ENCODE assay signal across 9 cellular contexts in genomic region chr16:53775821-53776431, GRCh38.
A peak's percentile ranks its signal among the peaks of the same experiment; 100 is the strongest.
DNase-seq lines count a peak whose midpoint lies in the region; ATAC-seq and TF ChIP-seq lines count a peak whose summit lies in the region.
"Had no signal": no experiment of that assay in that cellular context is flagged by ENCODE, and none has a peak within 500 bp of the region (broad histone marks: within the 10 kb centered on the region; RNA-seq: fewer than 3 reads in every experiment).

No MANE protein-coding gene starts in this region.

- no peaks in the 10 kb centered on the region for H3K9me3 Mint-ChIP-seq in activated naive CD4-positive, alpha-beta T cell treated with anti-CD3 and anti-CD28 coated beads for 36 hours
- H3K9me3 Mint-ChIP-seq: activated naive CD8-positive, alpha-beta T cell treated with anti-CD3 and anti-CD28 coated beads, Interleukin-2, amount 10 ng/mL, durations not matched to agents 7 days and 5 days had no signal

- intact Hi-C loops in left ventricle myocardium inferior (cut with micrococcal nuclease), result loop anchor here (10.0 kb wide), 1 partner anchor 1369 kb away; no protein-coding TSS in a partner anchor
- intact Hi-C loops in tibial artery (cut with DNase I; ENCODE audit: low total_unique reads), result loop anchor here (10.0 kb wide), 1 partner anchor 109 kb away; no protein-coding TSS in a partner anchor
- intact Hi-C loops in spleen (cut with DNase I; ENCODE audit: low total_unique reads), result no loop called here
- intact Hi-C loops in activated naive CD4-positive, alpha-beta T cell treated with anti-CD3 and anti-CD28 coated beads for 36 hours (cut with micrococcal nuclease), result no loop called here

- TF ChIP-seq CTCF in HFF-Myc (IDR thresholded peaks at IDR 0.05; ENCODE audit: low read depth, low read length, missing control alignments), result no peak
- TF ChIP-seq CTCF in left ventricle myocardium inferior (IDR thresholded peaks at IDR 0.05; ENCODE audit: borderline replicate concordance), result no peak
- TF ChIP-seq CTCF in tibial artery (IDR thresholded peaks at IDR 0.05), result no peak
- no peak for TF ChIP-seq CTCF in spleen (IDR thresholded peaks at IDR 0.05 in 8 of 11, conservative IDR thresholded peaks at IDR 0.05 in 3 of 11)

- WGBS in spleen, 5 donors, result 68 to 79% (median 72%) methylated on average over 7 of the region's 7 CpGs

- CTCF ChIA-PET in activated naive CD4-positive, alpha-beta T cell treated with anti-CD3 and anti-CD28 coated beads for 36 hours (lab: Charles Lee), result interaction anchor here (0.6 to 1.4 kb wide), 4 partner anchors 10 to 69 kb away, joined by 3 to 5 read pairs (median 3); no protein-coding TSS in a partner anchor

- no peak for TF ChIP-seq POLR2A in spleen (IDR thresholded peaks at IDR 0.05)

- H3K4me3 ChIP-seq in HFF-Myc (replicated peaks; ENCODE audit: low read depth, low read length) (no peak overlapping the region), left ventricle myocardium inferior (no peak overlapping the region), tibial artery (no peak overlapping the region), spleen (no peak overlapping the region), H7 (ENCODE audit: insufficient read depth, low read depth, low read length) (no peak overlapping the region)

- H3K27me3 ChIP-seq in left ventricle myocardium inferior (ENCODE audit: low read depth) (no peaks in the 10 kb centered on the region), tibial artery (no peaks in the 10 kb centered on the region), spleen (replicated peaks in 1 of 7) (no peaks in the 10 kb centered on the region), H7 (ENCODE audit: control insufficient read depth, insufficient read depth, low read length) (no peaks in the 10 kb centered on the region)

- DNase-seq in HFF-Myc (ENCODE audit: extremely low read depth, low read depth), result peak; percentile 61
- peak; percentile 76 for DNase-seq in SKM-1 (lab: John Stamatoyannopoulos, UW; ENCODE audit: unreplicated experiment)
- peak; percentile 21 for DNase-seq in left ventricle myocardium inferior
- peak; percentile 38 to 65 for DNase-seq in tibial artery
- no peak for DNase-seq in spleen
- no peak for DNase-seq in H7
- no peak for DNase-seq in activated naive CD4-positive, alpha-beta T cell treated with anti-CD3 and anti-CD28 coated beads for 36 hours
- DNase-seq: activated naive CD8-positive, alpha-beta T cell treated with anti-CD3 and anti-CD28 coated beads, Interleukin-2, amount 10 ng/mL, durations not matched to agents 7 days and 5 days had no signal

- H3K4me3 Mint-ChIP-seq in activated naive CD4-positive, alpha-beta T cell treated with anti-CD3 and anti-CD28 coated beads for 36 hours, result no peak overlapping the region
- H3K4me3 Mint-ChIP-seq: activated naive CD8-positive, alpha-beta T cell treated with anti-CD3 and anti-CD28 coated beads, Interleukin-2, amount 10 ng/mL, durations not matched to agents 7 days and 5 days had no signal

- peaks cover 26% of the 10 kb centered on the region for H3K4me1 Mint-ChIP-seq in activated naive CD4-positive, alpha-beta T cell treated with anti-CD3 and anti-CD28 coated beads for 36 hours (ENCODE audit: low read depth)

- no peaks in the 10 kb centered on the region for H3K36me3 Mint-ChIP-seq in activated naive CD4-positive, alpha-beta T cell treated with anti-CD3 and anti-CD28 coated beads for 36 hours (ENCODE audit: low read depth)

- H3K4me1 ChIP-seq in left ventricle myocardium inferior (peaks cover 75% of the 10 kb centered on the region), tibial artery (peaks cover 0 to 82% (median 45%) of the 10 kb centered on the region in 4 donors), spleen (peaks cover 4 to 75% (median 50%) of the 10 kb centered on the region in 6 donors)

- no peaks in the 10 kb centered on the region for H3K36me3 ChIP-seq in left ventricle myocardium inferior
- no peaks in the 10 kb centered on the region for H3K36me3 ChIP-seq in tibial artery
- H3K36me3 ChIP-seq in spleen, result no peaks in the 10 kb centered on the region
- no peaks in the 10 kb centered on the region for H3K36me3 ChIP-seq in H7 (replicated peaks; ENCODE audit: control insufficient read depth, insufficient read depth, low read length)

- H3K27me3 Mint-ChIP-seq in activated naive CD4-positive, alpha-beta T cell treated with anti-CD3 and anti-CD28 coated beads for 36 hours (ENCODE audit: low read depth), result no peaks in the 10 kb centered on the region
- H3K27me3 Mint-ChIP-seq: activated naive CD8-positive, alpha-beta T cell treated with anti-CD3 and anti-CD28 coated beads, Interleukin-2, amount 10 ng/mL, durations not matched to agents 7 days and 5 days had no signal

- no peak overlapping the region for H3K27ac Mint-ChIP-seq in activated naive CD4-positive, alpha-beta T cell treated with anti-CD3 and anti-CD28 coated beads for 36 hours
- H3K27ac Mint-ChIP-seq: activated naive CD8-positive, alpha-beta T cell treated with anti-CD3 and anti-CD28 coated beads, Interleukin-2, amount 10 ng/mL, durations not matched to agents 7 days and 5 days had no signal

- peak overlapping the region; percentile 26 for H3K27ac ChIP-seq in left ventricle myocardium inferior (replicated peaks)
- H3K27ac ChIP-seq in tibial artery, result peak overlapping the region; percentile 36 to 60
- no peak overlapping the region for H3K27ac ChIP-seq in spleen

- H3K9me3 ChIP-seq in left ventricle myocardium inferior (replicated peaks), result no peaks in the 10 kb centered on the region
- H3K9me3 ChIP-seq in tibial artery, result no peaks in the 10 kb centered on the region
- no peaks in the 10 kb centered on the region for H3K9me3 ChIP-seq in spleen

- ATAC-seq in GM18867 (IDR thresholded peaks at IDR 0.05; ENCODE audit: unreplicated experiment), result no peak

Comparison
In these comparisons a context has a peak if more than half of its experiments do, and no peak if none do; other contexts are left out.
1. DNase-seq: peak in HFF-Myc (single experiment), SKM-1 (single experiment), left ventricle myocardium inferior (single experiment) and tibial artery (2 of 2); none in spleen (single experiment), H7 (single experiment) and activated naive CD4-positive, alpha-beta T cell treated with anti-CD3 and anti-CD28 coated beads for 36 hours (single experiment).
2. H3K27ac ChIP-seq: peak in left ventricle myocardium inferior (single experiment) and tibial artery (2 of 2); none in spleen (0 of 8).
3. intact Hi-C loops: an anchor here in left ventricle myocardium inferior (10.0 kb wide) and tibial artery (10.0 kb wide); none called in spleen and activated naive CD4-positive, alpha-beta T cell treated with anti-CD3 and anti-CD28 coated beads for 36 hours.